Comparison of ENCODE assay signal across 9 cellular contexts in the genomic region with DNA sequence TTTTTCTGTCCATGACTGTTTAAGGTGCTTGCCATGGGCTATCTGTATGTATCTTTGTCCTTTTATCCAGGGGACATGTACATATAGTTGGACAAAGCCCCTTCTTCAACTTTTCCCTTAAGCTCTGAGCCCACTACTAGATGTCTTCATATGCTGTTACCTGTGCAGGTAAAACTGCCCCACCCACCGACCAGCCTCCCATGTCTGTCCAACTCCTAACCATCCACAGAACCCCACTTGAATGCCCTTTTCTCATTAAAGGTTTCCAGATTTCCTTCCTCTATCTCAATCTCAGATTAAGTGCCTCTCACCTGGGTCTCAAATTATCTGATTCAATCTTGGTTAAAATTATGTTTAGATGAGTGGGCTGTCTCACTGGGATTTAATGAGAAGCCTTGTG.
"Had no signal": no experiment of that assay in that cellular context is flagged by ENCODE, and none has a peak within 500 bp of the region (broad histone marks: within the 10 kb centered on the region; RNA-seq: fewer than 3 reads in every experiment).

No MANE protein-coding gene starts in this region.

- H3K36me3 ChIP-seq: HAP-1 had no signal

- H3K4me3 ChIP-seq: GM23248, GM23338, HAP-1 had no signal

- ATAC-seq: GM23338, HCT116 had no signal

- H3K9me3 ChIP-seq: HAP-1 had no signal

- H3K27ac ChIP-seq: GM23248 had no signal

- H3K9ac ChIP-seq: GM23248 had no signal

- DNase-seq: GM23248, GOT3, H7, H9, HCEC 1CT, HFFc6 had no signal

- H3K4me1 ChIP-seq: HAP-1 had no signal

- H2AFZ ChIP-seq: GM23248, GM23338 had no signal

- H3K4me2 ChIP-seq: GM23338 had no signal
